2 cellular contexts compared by ENCODE assay signal in the genomic region with DNA sequence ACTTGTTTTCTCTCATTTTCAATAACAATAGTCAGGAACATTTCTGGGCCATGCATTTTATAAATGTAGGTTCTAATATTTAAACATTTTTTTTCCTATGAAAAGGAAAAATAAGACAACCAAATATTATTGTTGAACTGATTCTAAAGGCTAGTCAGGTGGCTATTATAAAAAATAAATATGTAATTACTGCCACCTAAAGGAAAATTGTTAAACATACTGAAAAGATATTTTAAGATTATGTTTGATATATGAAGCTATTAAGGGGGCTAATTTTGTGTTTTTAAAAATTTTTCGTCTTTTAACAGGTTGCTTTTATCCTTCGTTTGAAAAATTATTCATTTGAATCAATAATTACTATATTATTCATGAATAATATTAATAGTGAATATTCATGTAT.
TF ChIP-seq lines count a peak whose summit lies in the region.

No MANE protein-coding gene starts in this region.

TF ChIP-seq in IMR-90, 13 proteins besides CTCF, POLR2A, EP300 and RAD21 (continued from another document):
- TF ChIP-seq, protein P1, sequence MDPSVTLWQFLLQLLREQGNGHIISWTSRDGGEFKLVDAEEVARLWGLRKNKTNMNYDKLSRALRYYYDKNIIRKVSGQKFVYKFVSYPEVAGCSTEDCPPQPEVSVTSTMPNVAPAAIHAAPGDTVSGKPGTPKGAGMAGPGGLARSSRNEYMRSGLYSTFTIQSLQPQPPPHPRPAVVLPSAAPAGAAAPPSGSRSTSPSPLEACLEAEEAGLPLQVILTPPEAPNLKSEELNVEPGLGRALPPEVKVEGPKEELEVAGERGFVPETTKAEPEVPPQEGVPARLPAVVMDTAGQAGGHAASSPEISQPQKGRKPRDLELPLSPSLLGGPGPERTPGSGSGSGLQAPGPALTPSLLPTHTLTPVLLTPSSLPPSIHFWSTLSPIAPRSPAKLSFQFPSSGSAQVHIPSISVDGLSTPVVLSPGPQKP (IDR thresholded peaks at IDR 0.05; ENCODE audit: borderline replicate concordance, low read depth, low read length): no peak
- TF ChIP-seq RFX5 (IDR thresholded peaks at IDR 0.05; ENCODE audit: low read depth, low read length) (no peak), NFE2L2 (IDR thresholded peaks at IDR 0.05; ENCODE audit: low read depth, low read length) (no peak)

TF ChIP-seq in liver, 16 proteins besides CTCF, POLR2A, EP300 and RAD21 (continued from another document):
- TF ChIP-seq, protein P2, sequence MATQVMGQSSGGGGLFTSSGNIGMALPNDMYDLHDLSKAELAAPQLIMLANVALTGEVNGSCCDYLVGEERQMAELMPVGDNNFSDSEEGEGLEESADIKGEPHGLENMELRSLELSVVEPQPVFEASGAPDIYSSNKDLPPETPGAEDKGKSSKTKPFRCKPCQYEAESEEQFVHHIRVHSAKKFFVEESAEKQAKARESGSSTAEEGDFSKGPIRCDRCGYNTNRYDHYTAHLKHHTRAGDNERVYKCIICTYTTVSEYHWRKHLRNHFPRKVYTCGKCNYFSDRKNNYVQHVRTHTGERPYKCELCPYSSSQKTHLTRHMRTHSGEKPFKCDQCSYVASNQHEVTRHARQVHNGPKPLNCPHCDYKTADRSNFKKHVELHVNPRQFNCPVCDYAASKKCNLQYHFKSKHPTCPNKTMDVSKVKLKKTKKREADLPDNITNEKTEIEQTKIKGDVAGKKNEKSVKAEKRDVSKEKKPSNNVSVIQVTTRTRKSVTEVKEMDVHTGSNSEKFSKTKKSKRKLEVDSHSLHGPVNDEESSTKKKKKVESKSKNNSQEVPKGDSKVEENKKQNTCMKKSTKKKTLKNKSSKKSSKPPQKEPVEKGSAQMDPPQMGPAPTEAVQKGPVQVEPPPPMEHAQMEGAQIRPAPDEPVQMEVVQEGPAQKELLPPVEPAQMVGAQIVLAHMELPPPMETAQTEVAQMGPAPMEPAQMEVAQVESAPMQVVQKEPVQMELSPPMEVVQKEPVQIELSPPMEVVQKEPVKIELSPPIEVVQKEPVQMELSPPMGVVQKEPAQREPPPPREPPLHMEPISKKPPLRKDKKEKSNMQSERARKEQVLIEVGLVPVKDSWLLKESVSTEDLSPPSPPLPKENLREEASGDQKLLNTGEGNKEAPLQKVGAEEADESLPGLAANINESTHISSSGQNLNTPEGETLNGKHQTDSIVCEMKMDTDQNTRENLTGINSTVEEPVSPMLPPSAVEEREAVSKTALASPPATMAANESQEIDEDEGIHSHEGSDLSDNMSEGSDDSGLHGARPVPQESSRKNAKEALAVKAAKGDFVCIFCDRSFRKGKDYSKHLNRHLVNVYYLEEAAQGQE (IDR thresholded peaks at IDR 0.05): no peak
- TF ChIP-seq EGR1 (IDR thresholded peaks at IDR 0.05; ENCODE audit: low read depth in 2 of 2): no peak
- TF ChIP-seq YY1 (IDR thresholded peaks at IDR 0.05): no peak
